Comparison of ENCODE assay signal across 8 cellular contexts in the genomic region with DNA sequence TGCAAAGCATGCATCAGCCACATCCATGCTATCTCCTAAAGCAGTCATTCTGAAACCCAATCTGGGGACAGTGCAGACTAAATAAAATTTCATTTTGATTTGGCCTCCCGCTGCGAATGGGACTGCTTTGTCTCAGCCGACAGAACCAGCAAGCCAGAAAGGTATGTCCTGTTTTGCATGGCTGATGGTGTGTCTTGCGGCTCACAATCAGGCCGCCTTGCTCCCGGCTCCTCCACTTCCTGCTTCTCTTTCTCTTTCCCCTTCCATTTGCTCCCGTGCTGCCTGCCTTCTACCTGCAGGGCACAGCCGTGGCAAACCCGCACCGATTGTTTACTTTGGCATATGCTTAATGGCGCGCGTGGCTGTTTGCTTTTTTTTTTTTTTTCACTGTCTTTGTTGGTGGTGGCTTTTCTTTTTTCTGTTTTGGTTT.
DNase-seq lines count a peak whose midpoint lies in the region; ATAC-seq and TF ChIP-seq lines count a peak whose summit lies in the region.

No MANE protein-coding gene starts in this region.

- peaks cover 0 to 5% of the 10 kb centered on the region in 2 donors for H3K36me3 Mint-ChIP-seq in activated naive CD4-positive, alpha-beta T cell treated with anti-CD3 and anti-CD28 coated beads, Interleukin-2, amount 50 U/mL, for 72 hours

- H3K9me3 ChIP-seq in ovary, result no peaks in the 10 kb centered on the region

- ATAC-seq in activated naive CD4-positive, alpha-beta T cell treated with anti-CD3 and anti-CD28 coated beads, Interleukin-2, amount 50 U/mL, for 72 hours, result peak; percentile 45 to 97
- ATAC-seq in HG02870 (IDR thresholded peaks at IDR 0.05; ENCODE audit: unreplicated experiment) (peak; percentile 93), GM21423 (IDR thresholded peaks at IDR 0.05; ENCODE audit: unreplicated experiment) (no peak)

- H3K4me1 ChIP-seq in ovary (ENCODE audit: insufficient read depth), result no peaks in the 10 kb centered on the region

- H3K36me3 ChIP-seq in ovary, result no peaks in the 10 kb centered on the region

- no peak for TF ChIP-seq POLR2A in ovary (IDR thresholded peaks at IDR 0.05)

- no peak for TF ChIP-seq CTCF in ovary (IDR thresholded peaks at IDR 0.05)

- WGBS in ovary, 3 donors, result 2 to 8% (median 5%) methylated on average over 13 of the region's 13 CpGs

- TF ChIP-seq EP300 in ovary (IDR thresholded peaks at IDR 0.05), result no peak

- DNase-seq in activated naive CD4-positive, alpha-beta T cell treated with anti-CD3 and anti-CD28 coated beads, Interleukin-2, amount 50 U/mL, for 72 hours (ENCODE audit: low spot score in 2 of 2), result no peak
- no peak for DNase-seq in activated naive CD4-positive, alpha-beta T cell treated with Interleukin-2 at 50 U/mL for 16 hours
- DNase-seq in NCI-H526 treated with DMSO at 0.1 percent for 48 hours (lab: John Stamatoyannopoulos, UW) (peak; percentile 87), glomerular visceral epithelial cell (ENCODE audit: extremely low spot score) (peak; percentile 30), skeletal muscle cell (ENCODE audit: low read depth) (no peak), ovary (no peak)

- H3K27ac Mint-ChIP-seq in activated naive CD4-positive, alpha-beta T cell treated with anti-CD3 and anti-CD28 coated beads, Interleukin-2, amount 50 U/mL, for 72 hours, result no peak overlapping the region

- H3K4me3 ChIP-seq in skeletal muscle cell (ENCODE audit: low read depth, low read length), result peak overlapping the region; percentile 7
- no peak overlapping the region for H3K4me3 ChIP-seq in ovary

- H3K9me3 Mint-ChIP-seq in activated naive CD4-positive, alpha-beta T cell treated with anti-CD3 and anti-CD28 coated beads, Interleukin-2, amount 50 U/mL, for 72 hours, result no peaks in the 10 kb centered on the region

- intact Hi-C loops in ovary (cut with DNase I), result no loop called here

- no peaks in the 10 kb centered on the region for H3K27me3 ChIP-seq in ovary

- no peak overlapping the region for H3K27ac ChIP-seq in ovary

Comparison
In these comparisons a context has a peak if more than half of its experiments do, and no peak if none do; other contexts are left out.
1. DNase-seq: peak in NCI-H526 treated with DMSO at 0.1 percent for 48 hours (single experiment) and glomerular visceral epithelial cell (single experiment); none in activated naive CD4-positive, alpha-beta T cell treated with anti-CD3 and anti-CD28 coated beads, Interleukin-2, amount 50 U/mL, for 72 hours (0 of 2), activated naive CD4-positive, alpha-beta T cell treated with Interleukin-2 at 50 U/mL for 16 hours (single experiment), skeletal muscle cell (single experiment) and ovary (0 of 5).